In genomic region chr9:107756091-107756490, GRCh38 we compare ENCODE assay signal across 15 cellular contexts.
DNase-seq lines count a peak whose midpoint lies in the region; ATAC-seq, FAIRE-seq and TF ChIP-seq lines count a peak whose summit lies in the region.
"Had no signal": no experiment of that assay in that cellular context is flagged by ENCODE, and none has a peak within 500 bp of the region (broad histone marks: within the 10 kb centered on the region; RNA-seq: fewer than 3 reads in every experiment).

No MANE protein-coding gene starts in this region.

- 0 out of 2 replicates have a peak overlapping the region, but pooled peaks have one; percentile 20 for H3K4me3 ChIP-seq in PC-9
- no peak overlapping the region for H3K4me3 ChIP-seq in endothelial cell of umbilical vein (replicated peaks in 1 of 3; ENCODE audit: insufficient read depth in 1 of 3, low read depth in 1 of 3, low read length in 3 of 3)
- H3K4me3 ChIP-seq in transverse colon: no peak overlapping the region
- H3K4me3 ChIP-seq: BLaER1, GM23248, K562 had no signal

- H2AFZ ChIP-seq in PC-9 (no peak overlapping the region), endothelial cell of umbilical vein (ENCODE audit: low read depth, low read length) (no peak overlapping the region)
- H2AFZ ChIP-seq: GM23248 had no signal

- no peaks in the 10 kb centered on the region for H3K9me1 ChIP-seq in endothelial cell of umbilical vein (replicated peaks; ENCODE audit: control insufficient read depth, extremely low read depth, insufficient read depth, low read length)

- H3K79me2 ChIP-seq in PC-9 (ENCODE audit: low read depth) (no peaks in the 10 kb centered on the region), endothelial cell of umbilical vein (ENCODE audit: control insufficient read depth, insufficient read depth, low read length) (no peaks in the 10 kb centered on the region)

- H3K27me3 ChIP-seq in PC-9 (ENCODE audit: insufficient read depth, low read depth): no peaks in the 10 kb centered on the region
- H3K27me3 ChIP-seq in endothelial cell of umbilical vein (ENCODE audit: control insufficient read depth in 2 of 2, insufficient read depth in 2 of 2, low read length in 2 of 2): no peaks in the 10 kb centered on the region
- no peaks in the 10 kb centered on the region for H3K27me3 ChIP-seq in transverse colon
- H3K27me3 ChIP-seq: BLaER1 had no signal

- no peak for TF ChIP-seq EP300 in transverse colon (IDR thresholded peaks at IDR 0.05; ENCODE audit: low read depth)

- no peak overlapping the region for H3K9ac ChIP-seq in endothelial cell of umbilical vein (replicated peaks; ENCODE audit: extremely low read depth, insufficient read depth, low read length)
- H3K9ac ChIP-seq: BLaER1, GM23248 had no signal

- H3K36me3 ChIP-seq in PC-9 (ENCODE audit: low read depth): no peaks in the 10 kb centered on the region
- no peaks in the 10 kb centered on the region for H3K36me3 ChIP-seq in endothelial cell of umbilical vein (ENCODE audit: control insufficient read depth in 2 of 2, extremely low read depth in 1 of 2, insufficient read depth in 2 of 2, low read length in 2 of 2)
- no peaks in the 10 kb centered on the region for H3K36me3 ChIP-seq in transverse colon
- H3K36me3 ChIP-seq: BLaER1 had no signal

- no peaks in the 10 kb centered on the region; the same call in 1 of the 2 replicates for H3K9me3 ChIP-seq in PC-9 (ENCODE audit: insufficient read depth, low read depth)
- H3K9me3 ChIP-seq in endothelial cell of umbilical vein (replicated peaks; ENCODE audit: control insufficient read depth, insufficient read depth, low read length): no peaks in the 10 kb centered on the region
- no peaks in the 10 kb centered on the region for H3K9me3 ChIP-seq in transverse colon
- H3K9me3 ChIP-seq: BLaER1, Caco-2 had no signal

- intact Hi-C loops in Calu3 (cut with micrococcal nuclease; ENCODE audit: unreplicated experiment): no loop called here
- intact Hi-C loops in PC-9 (cut with micrococcal nuclease; ENCODE audit: unreplicated experiment): loop anchor here (5.0 to 10.0 kb wide), 7 partner anchors 169 to 1059 kb away; partner anchors contain the start of gene RAD23B
- intact Hi-C loops in endothelial cell of umbilical vein (cut with micrococcal nuclease): no loop called here
- intact Hi-C loops in transverse colon (cut with DNase I; ENCODE audit: low total_unique reads): no loop called here

- H4K20me1 ChIP-seq in PC-9 (ENCODE audit: insufficient read depth) (no peaks in the 10 kb centered on the region), endothelial cell of umbilical vein (replicated peaks; ENCODE audit: control insufficient read depth, extremely low read depth, insufficient read depth, low read length) (no peaks in the 10 kb centered on the region)
- H4K20me1 ChIP-seq: BLaER1 had no signal

- H3K27ac Mint-ChIP-seq in Calu3 (ENCODE audit: unreplicated experiment): peak overlapping the region; percentile 77
- H3K27ac Mint-ChIP-seq: CD8-positive, alpha-beta memory T cell had no signal

- FAIRE-seq in endothelial cell of umbilical vein (lab: Jason Lieb, UNC): no peak
- FAIRE-seq: K562 had no signal

- H3K4me1 Mint-ChIP-seq in Calu3 (ENCODE audit: low read depth, unreplicated experiment): peaks cover 44% of the 10 kb centered on the region
- H3K4me1 Mint-ChIP-seq: CD8-positive, alpha-beta memory T cell had no signal

- H3K9me2 ChIP-seq in PC-9 (ENCODE audit: insufficient read depth): no peaks in the 10 kb centered on the region

- dilution Hi-C loops in endothelial cell of umbilical vein (cut with MboI; ENCODE audit: extremely low pct_ligation_motif_present, low sequenced_read_pairs): no loop called here

- no peak for TF ChIP-seq POLR2A in endothelial cell of umbilical vein (IDR thresholded peaks at IDR 0.05; ENCODE audit: low read depth, low read length)
- TF ChIP-seq POLR2A in transverse colon (IDR thresholded peaks at IDR 0.05): no peak

- no peaks in the 10 kb centered on the region for H3K27me3 Mint-ChIP-seq in Calu3 (ENCODE audit: unreplicated experiment)

- no peak for TF ChIP-seq CTCF in Calu3 (IDR thresholded peaks at IDR 0.05; ENCODE audit: unreplicated experiment)
- no peak for TF ChIP-seq CTCF in PC-9 (conservative IDR thresholded peaks at IDR 0.05)
- no peak for TF ChIP-seq CTCF in endothelial cell of umbilical vein (IDR thresholded peaks at IDR 0.05; ENCODE audit: extremely low read depth in 1 of 2, insufficient read depth in 1 of 2, low read depth in 1 of 2, low read length in 2 of 2)
- TF ChIP-seq CTCF in transverse colon (IDR thresholded peaks at IDR 0.05): no peak

- H3K36me3 Mint-ChIP-seq in Calu3 (ENCODE audit: insufficient read depth, unreplicated experiment): peaks cover 1% of the 10 kb centered on the region

- no peak overlapping the region for H3K4me3 Mint-ChIP-seq in Calu3 (ENCODE audit: low read depth, unreplicated experiment)
- H3K4me3 Mint-ChIP-seq: CD8-positive, alpha-beta memory T cell had no signal

- in situ Hi-C loops in transverse colon (cut with MboI; ENCODE audit: low pct_ligation_motif_present in 1 of 4, low pct_unique_long_range_greater_than_20kb in 1 of 4, low sequenced_read_pairs in 3 of 4): no loop called here

- H3K9me3 Mint-ChIP-seq in Calu3 (ENCODE audit: low read depth, unreplicated experiment): no peaks in the 10 kb centered on the region

- peaks cover 35% of the 10 kb centered on the region for H3F3A ChIP-seq in PC-9 (ENCODE audit: insufficient read depth, low read depth)

- DNase-seq in Calu3 (no peak), PC-9 (no peak), endothelial cell of umbilical vein (ENCODE audit: low read depth, low spot score) (no peak), transverse colon (no peak), 8988T (no peak)
- DNase-seq in stimulated activated naive CD4-positive, alpha-beta T cell treated with Interleukin-2 at 50 U/mL for 16 hours (lab: John Stamatoyannopoulos, UW): no peak
- DNase-seq: AML-193; Caco-2; CD8-positive, alpha-beta memory T cell; GF-D8 had no signal

- CTCF ChIA-PET in Calu3 (lab: Charles Lee): interaction anchor here (0.6 kb wide), 1 partner anchor 26 kb away, joined by 3 read pairs; no protein-coding TSS in a partner anchor
- CTCF ChIA-PET in PC-9 (lab: Charles Lee): interaction anchor here (0.6 kb wide), 2 partner anchors 211 to 282 kb away, joined by 5 to 22 read pairs; no protein-coding TSS in a partner anchor
- CTCF ChIA-PET in endothelial cell of umbilical vein (lab: Charles Lee): interaction anchor here (1.3 to 1.5 kb wide), 2 partner anchors 19 to 25 kb away, joined by 4 to 7 read pairs; no protein-coding TSS in a partner anchor

- POLR2A ChIA-PET in PC-9 (lab: Charles Lee; ENCODE audit: unreplicated experiment) (interaction anchor here (0.6 to 0.8 kb wide), 3 partner anchors 513 to 726 kb away, joined by 3 to 6 read pairs (median 5); no protein-coding TSS in a partner anchor), endothelial cell of umbilical vein (lab: Charles Lee) (no interaction called here)

- H3K27ac ChIP-seq in PC-9 (peak overlapping the region; percentile 99), endothelial cell of umbilical vein (ENCODE audit: insufficient read depth, low read depth, low read length) (no peak overlapping the region), transverse colon (peak overlapping the region in 3 of 4 donors; percentile 59 to 64 (median 64))
- H3K27ac ChIP-seq: BLaER1, HL-60 had no signal

- no peak for ATAC-seq in HG02678 (IDR thresholded peaks at IDR 0.05; ENCODE audit: unreplicated experiment)
- ATAC-seq: K562 had no signal

- H3K4me2 ChIP-seq in PC-9: peak overlapping the region; percentile 50
- H3K4me2 ChIP-seq in endothelial cell of umbilical vein (ENCODE audit: insufficient read depth, low read length): peak overlapping the region; percentile 61
- H3K4me2 ChIP-seq: BLaER1 had no signal

- no TSS peak for BruUV-seq in Calu3 (replicated peaks; lab: Mats Ljungman, UMichigan)
- no TSS peak for BruUV-seq in PC-9 (replicated peaks; lab: Mats Ljungman, UMichigan)
- BruUV-seq in endothelial cell of umbilical vein (replicated peaks; lab: Mats Ljungman, UMichigan): no TSS peak

- 67 to 93% methylated on average over 1 of the region's 1 CpG for WGBS in transverse colon (ENCODE audit: low coverage in 1 of 2), 2 donors

- H3K4me1 ChIP-seq in PC-9 (replicated peaks; ENCODE audit: insufficient read depth) (peaks cover 53% of the 10 kb centered on the region), endothelial cell of umbilical vein (ENCODE audit: control insufficient read depth, extremely low read depth, insufficient read depth, low read length) (peaks cover 37% of the 10 kb centered on the region), transverse colon (peaks cover 16 to 37% (median 18%) of the 10 kb centered on the region in 4 donors)
- H3K4me1 ChIP-seq: BLaER1 had no signal

TF ChIP-seq in endothelial cell of umbilical vein, 7 proteins besides CTCF, POLR2A, EP300 and RAD21:
- TF ChIP-seq, protein P1, sequence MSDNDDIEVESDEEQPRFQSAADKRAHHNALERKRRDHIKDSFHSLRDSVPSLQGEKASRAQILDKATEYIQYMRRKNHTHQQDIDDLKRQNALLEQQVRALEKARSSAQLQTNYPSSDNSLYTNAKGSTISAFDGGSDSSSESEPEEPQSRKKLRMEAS (IDR thresholded peaks at IDR 0.05; ENCODE audit: insufficient read depth, insufficient read length): no peak
- no peak for TF ChIP-seq FOS (IDR thresholded peaks at IDR 0.05; ENCODE audit: borderline replicate concordance, insufficient read depth, low read length)
- no peak for TF ChIP-seq POLR2AphosphoS5 (IDR thresholded peaks at IDR 0.05; ENCODE audit: insufficient read depth, low read depth, low read length)
- no peak for TF ChIP-seq GATA2 (IDR thresholded peaks at IDR 0.05; ENCODE audit: insufficient read depth, insufficient read length, low read depth, low read length)
- no peak for TF ChIP-seq JUN (IDR thresholded peaks at IDR 0.05; ENCODE audit: borderline replicate concordance, insufficient read depth, insufficient read length, low read depth)
- no peak for TF ChIP-seq MYC (IDR thresholded peaks at IDR 0.05; ENCODE audit: low read depth, low read length)
- TF ChIP-seq EZH2 (IDR thresholded peaks at IDR 0.05; ENCODE audit: borderline replicate concordance, low read depth, low read length, severe bottlenecking): no peak
